ENCODE assay signal across 8 cellular contexts in genomic region chr13:72727417-72728289, GRCh38. TPM values are rescaled to one million over a fixed set of nuclear protein-coding genes. Genes with fewer than 3 reads are reported as not detected.
DNase-seq lines count a peak whose midpoint lies in the region; ATAC-seq and TF ChIP-seq lines count a peak whose summit lies in the region.

Gene BORA, plus strand, starts transcription at chr13:72727923. Its CDS starts 1,018 bp downstream, at chr13:72728941.
Gene MZT1, minus strand, starts transcription at chr13:72727629. Its CDS starts 27 bp downstream, at chr13:72727602.

- H3K36me3 Mint-ChIP-seq in central memory CD8-positive, alpha-beta T cell (ENCODE audit: insufficient read depth): peaks cover 19% of the 10 kb centered on the region

- H3K4me1 Mint-ChIP-seq in central memory CD8-positive, alpha-beta T cell: peaks cover 36% of the 10 kb centered on the region

- 0% methylated on average over 31 to 71 of the region's 71 CpGs for WGBS in spleen, 5 donors

- H3K4me1 ChIP-seq in spleen: peaks cover 14 to 65% (median 41%) of the 10 kb centered on the region in 6 donors

- peak within 1 kb of the TSS; percentile 61 to 88 (median 85) for H3K27ac ChIP-seq in spleen

- DNase-seq in AML-193 (lab: John Stamatoyannopoulos, UW) (peak; percentile 98 to 99), NCI-H446 treated with DMSO at 0.1 percent for 48 hours (lab: John Stamatoyannopoulos, UW) (peak; percentile 76), inferior parietal cortex (ENCODE audit: extremely low spot score) (peak; percentile 92), spleen (peak; percentile 99)
- DNase-seq in activated CD4-positive, CD25-positive, alpha-beta regulatory T cell treated with anti-CD3 and anti-CD28 coated beads, Interleukin-2, amount 50 U/mL, for 16 hours (ENCODE audit: low read depth, low spot score): peak; percentile 88
- peak; percentile 89 to 92 for DNase-seq in central memory CD8-positive, alpha-beta T cell (ENCODE audit: low spot score in 2 of 2)

- no peaks in the 10 kb centered on the region for H3K9me3 Mint-ChIP-seq in central memory CD8-positive, alpha-beta T cell

- H3K9me3 ChIP-seq in spleen: no peaks in the 10 kb centered on the region

- ATAC-seq in HG03378 (IDR thresholded peaks at IDR 0.05; ENCODE audit: unreplicated experiment): peak; percentile 97
- peak; percentile 94 for ATAC-seq in central memory CD8-positive, alpha-beta T cell (replicated peaks; ENCODE audit: extremely low read depth, poor library complexity, severe bottlenecking)

- no peaks in the 10 kb centered on the region for H3K27me3 Mint-ChIP-seq in central memory CD8-positive, alpha-beta T cell

- peak within 1 kb of the TSS; percentile 85 for H3K27ac Mint-ChIP-seq in central memory CD8-positive, alpha-beta T cell (ENCODE audit: low read depth)

- peak within 1 kb of the TSS; percentile 92 for H3K4me3 Mint-ChIP-seq in central memory CD8-positive, alpha-beta T cell

- TF ChIP-seq POLR2A in GM19099 (IDR thresholded peaks at IDR 0.05; ENCODE audit: extremely low read depth, insufficient read length, low read depth): peak; percentile 89
- TF ChIP-seq POLR2A in spleen (IDR thresholded peaks at IDR 0.05): peak in 1 of 3 donors; percentile 10

- peak in 1 of 11 experiments; percentile 16 for TF ChIP-seq CTCF in spleen (IDR thresholded peaks at IDR 0.05 in 8 of 11, conservative IDR thresholded peaks at IDR 0.05 in 3 of 11)

- H3K27me3 ChIP-seq in spleen (replicated peaks in 1 of 7): no peaks in the 10 kb centered on the region

- peaks cover 0 to 18% (median 0%) of the 10 kb centered on the region in 6 donors for H3K36me3 ChIP-seq in spleen

- peak within 1 kb of the TSS; percentile 78 to 99 (median 92) for H3K4me3 ChIP-seq in spleen

- intact Hi-C loops in spleen (cut with DNase I; ENCODE audit: low total_unique reads): no loop called here

RNA-seq across cellular contexts. Expression of gene BORA, which starts in this region (rescaled TPM):
- total RNA-seq in spleen: 10 to 100 TPM in 1 of 7 donors, 1 to 10 TPM in 6; 4.4 to 15.1 (median 5.3) TPM
- polyA plus RNA-seq in spleen: 1 to 10 TPM; 4.7 to 5.1 (median 4.7) TPM

RNA-seq across cellular contexts. Expression of gene MZT1, which starts in this region (rescaled TPM):
- 1 to 10 TPM; 6.8 to 7.9 (median 7.3) TPM for total RNA-seq in spleen
- 10 to 100 TPM in 2 of 3 donors, 1 to 10 TPM in 1; 9.6 to 14.2 (median 12.6) TPM for polyA plus RNA-seq in spleen

Comparison
In these comparisons a context has a peak if more than half of its experiments do, and no peak if none do; other contexts are left out.
1. Peak in every context shown above with its lines: DNase-seq, ATAC-seq, H3K4me3 ChIP-seq and H3K27ac ChIP-seq.